Comparison of ENCODE assay signal across 18 cellular contexts in the genomic region with DNA sequence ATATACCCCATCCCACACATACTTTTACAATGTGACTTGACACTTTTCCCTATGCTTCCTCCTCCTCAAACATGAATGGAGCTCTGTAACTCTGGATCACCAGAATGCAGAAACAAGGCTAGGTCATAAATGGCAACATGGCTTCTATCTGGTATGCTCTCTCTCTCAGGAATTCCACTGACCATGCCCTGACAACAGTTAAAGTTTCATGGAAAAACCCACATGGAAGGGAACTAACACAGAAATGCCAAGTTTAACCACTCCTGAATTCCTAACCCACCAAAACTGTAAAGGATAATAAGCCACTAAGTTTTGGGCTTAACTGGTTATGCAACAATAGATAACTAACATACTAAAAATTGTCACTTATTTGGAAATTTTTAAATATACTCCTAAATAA. TPM values are rescaled to one million over a fixed set of nuclear protein-coding genes. Genes with fewer than 3 reads are reported as not detected.
A peak's percentile ranks its signal among the peaks of the same experiment; 100 is the strongest.
DNase-seq lines count a peak whose midpoint lies in the region; ATAC-seq and TF ChIP-seq lines count a peak whose summit lies in the region.
"Had no signal": no experiment of that assay in that cellular context is flagged by ENCODE, and none has a peak within 500 bp of the region (broad histone marks: within the 10 kb centered on the region; RNA-seq: fewer than 3 reads in every experiment).

No MANE protein-coding gene starts in this region.

- no peak overlapping the region for H2BK15ac ChIP-seq in IMR-90 (ENCODE audit: low read depth, low read length)

- no peak for TF ChIP-seq RAD21 in IMR-90 (IDR thresholded peaks at IDR 0.05; ENCODE audit: low read length)

- H3K56ac ChIP-seq in IMR-90 (ENCODE audit: extremely low read depth, insufficient read depth, low read length) = no peak overlapping the region

- no peak overlapping the region for H4K8ac ChIP-seq in IMR-90 (ENCODE audit: low read depth in 2 of 2, low read length in 2 of 2)

- peaks cover 18% of the 10 kb centered on the region for H3K79me2 ChIP-seq in smooth muscle cell (ENCODE audit: low read depth)

- no peaks in the 10 kb centered on the region; the same call in none of the 2 replicates for H3K9me1 ChIP-seq in IMR-90 (ENCODE audit: insufficient read depth, low read length)

- H3K9me3 ChIP-seq in IMR-90 (ENCODE audit: control insufficient read depth, insufficient read depth, low read length) (no peaks in the 10 kb centered on the region), smooth muscle cell (replicated peaks; ENCODE audit: low read depth) (no peaks in the 10 kb centered on the region)
- H3K9me3 ChIP-seq: BE2C had no signal

- no peak for TF ChIP-seq CTCF in IMR-90 (conservative IDR thresholded peaks at IDR 0.05; ENCODE audit: low read depth, low read length)
- no peak for TF ChIP-seq CTCF in fibroblast of villous mesenchyme (IDR thresholded peaks at IDR 0.05; ENCODE audit: insufficient read depth, low read depth, low read length)
- TF ChIP-seq CTCF in smooth muscle cell (IDR thresholded peaks at IDR 0.05; ENCODE audit: borderline replicate concordance, insufficient read depth, poor library complexity, severe bottlenecking) = no peak

- H3K4me3 ChIP-seq in IMR-90 (ENCODE audit: insufficient read depth, low read depth, low read length) (no peak overlapping the region), fibroblast of villous mesenchyme (ENCODE audit: low read depth, low read length) (no peak overlapping the region), smooth muscle cell (no peak overlapping the region)
- H3K4me3 ChIP-seq: GM23248, HAP-1, SK-N-MC had no signal

- H3K4ac ChIP-seq in IMR-90 (ENCODE audit: low read depth, low read length) = no peak overlapping the region

- H3K23ac ChIP-seq in IMR-90 (ENCODE audit: low read depth, low read length) = no peak overlapping the region

- no peak overlapping the region for H3K18ac ChIP-seq in IMR-90 (ENCODE audit: low read depth, low read length)

- H4K5ac ChIP-seq in IMR-90 (ENCODE audit: low read depth, low read length) = no peak overlapping the region

- ATAC-seq in IMR-90 (ENCODE audit: low read depth) = peak; percentile 27; the same call in 1 of the 2 replicates

- H3F3A ChIP-seq in smooth muscle cell (ENCODE audit: low read depth) = no peaks in the 10 kb centered on the region

- H3K27me3 ChIP-seq in IMR-90 (ENCODE audit: control insufficient read depth, insufficient read depth, low read length) (no peaks in the 10 kb centered on the region), smooth muscle cell (ENCODE audit: low read depth) (no peaks in the 10 kb centered on the region)
- H3K27me3 ChIP-seq: BE2C had no signal

- BruUV-seq in IMR-90 (replicated peaks; lab: Mats Ljungman, UMichigan) = no TSS peak

- intact Hi-C loops in IMR-90 (cut with micrococcal nuclease) = no loop called here

- H2BK120ac ChIP-seq in IMR-90 (ENCODE audit: low read depth, low read length) = no peak overlapping the region

- dilution Hi-C loops in IMR-90 (cut with HindIII; ENCODE audit: low sequenced_read_pairs, unreplicated experiment) = no loop called here

- no peak overlapping the region for H3K27ac ChIP-seq in IMR-90 (ENCODE audit: insufficient read depth, low read length)
- H3K27ac ChIP-seq in smooth muscle cell (ENCODE audit: low read depth) = no peak overlapping the region
- H3K27ac ChIP-seq: GM23248, SK-N-MC had no signal

- no peak for DNase-seq in IMR-90
- peak; percentile 67 for DNase-seq in astrocyte of the hippocampus (ENCODE audit: low read depth, low spot score)
- DNase-seq in fibroblast of villous mesenchyme (ENCODE audit: low read depth) = peak; percentile 57
- DNase-seq in smooth muscle cell (lab: John Stamatoyannopoulos, UW; ENCODE audit: unreplicated experiment) = no peak
- no peak for DNase-seq in stimulated activated CD4-positive, alpha-beta T cell treated with anti-CD3 and anti-CD28 coated beads, Interleukin-4, amount 100 ng/mL, for 24 hours
- no peak for DNase-seq in NCI-H1930 (lab: John Stamatoyannopoulos, UW)
- DNase-seq in stimulated activated naive CD4-positive, alpha-beta T cell treated with Interleukin-2 at 50 U/mL for 16 hours (lab: John Stamatoyannopoulos, UW) = no peak
- DNase-seq: BE2C; CD4-positive, CD25-positive, alpha-beta regulatory T cell; COR-L47; DMS 273 treated with DMSO at 0.1 percent for 48 hours; GDM1; GM23248; NCI-H1105; NCI-H1694; Right ventricle myocardium superior had no signal

- H3K14ac ChIP-seq in IMR-90 (replicated peaks; ENCODE audit: low read depth, low read length) = no peak overlapping the region

- POLR2A ChIA-PET in IMR-90 (lab: Charles Lee; ENCODE audit: unreplicated experiment) = no interaction called here

- no peak overlapping the region for H2AK5ac ChIP-seq in IMR-90 (ENCODE audit: low read depth, low read length)

- in situ Hi-C loops in IMR-90 (cut with MboI; ENCODE audit: low sequenced_read_pairs) = no loop called here

- no peak overlapping the region for H2AK9ac ChIP-seq in IMR-90 (replicated peaks; ENCODE audit: low read depth, low read length, poor library complexity)

- peaks cover under 1% of the 10 kb centered on the region; the same call in 1 of the 2 replicates for H3K4me1 ChIP-seq in IMR-90 (ENCODE audit: control insufficient read depth, insufficient read depth, low read length)
- no peaks in the 10 kb centered on the region for H3K4me1 ChIP-seq in smooth muscle cell (ENCODE audit: low read depth)
- H3K4me1 ChIP-seq: BE2C had no signal

- peaks cover 18% of the 10 kb centered on the region for H4K20me1 ChIP-seq in IMR-90 (ENCODE audit: insufficient read depth, low read length)
- H4K20me1 ChIP-seq in smooth muscle cell (ENCODE audit: low read depth) = peaks cover 38% of the 10 kb centered on the region

- no peak overlapping the region for H3K4me2 ChIP-seq in IMR-90 (ENCODE audit: low read depth, low read length)
- no peak overlapping the region for H3K4me2 ChIP-seq in smooth muscle cell

- H2AFZ ChIP-seq in IMR-90 (replicated peaks; ENCODE audit: low read length, poor library complexity) (no peak overlapping the region), smooth muscle cell (ENCODE audit: low read depth) (no peak overlapping the region)
- H2AFZ ChIP-seq: GM23248 had no signal

- no peak overlapping the region for H4K91ac ChIP-seq in IMR-90 (ENCODE audit: insufficient read depth, low read depth, low read length)

- no peak overlapping the region for H3K9ac ChIP-seq in IMR-90 (ENCODE audit: low read depth, low read length)
- no peak overlapping the region for H3K9ac ChIP-seq in smooth muscle cell (ENCODE audit: low read depth)
- H3K9ac ChIP-seq: GM23248 had no signal

- H3K79me1 ChIP-seq in IMR-90 (ENCODE audit: low read depth in 1 of 2, low read length in 2 of 2) = peaks cover 14 to 30% of the 10 kb centered on the region in 2 experiments

- H2BK5ac ChIP-seq in IMR-90 (ENCODE audit: low read depth, low read length, poor library complexity, severe bottlenecking) = no peak overlapping the region

- CTCF ChIA-PET in IMR-90 (lab: Yijun Ruan, JAX) = no interaction called here

- no peak for TF ChIP-seq POLR2A in IMR-90 (IDR thresholded peaks at IDR 0.05; ENCODE audit: low read depth, low read length)

- H3K36me3 ChIP-seq in IMR-90 (ENCODE audit: control insufficient read depth, insufficient read depth, low read length) (no peaks in the 10 kb centered on the region), smooth muscle cell (ENCODE audit: low read depth) (no peaks in the 10 kb centered on the region)
- H3K36me3 ChIP-seq: BE2C had no signal

- H2BK20ac ChIP-seq in IMR-90 (ENCODE audit: low read depth, low read length) = no peak overlapping the region

TF ChIP-seq in IMR-90, 13 proteins besides CTCF, POLR2A, EP300 and RAD21:
- TF ChIP-seq SMC3 (IDR thresholded peaks at IDR 0.05; ENCODE audit: low read depth, low read length) (no peak), CHD1 (IDR thresholded peaks at IDR 0.05; ENCODE audit: low read depth, low read length) (no peak), RCOR1 (IDR thresholded peaks at IDR 0.05; ENCODE audit: insufficient replicate concordance, low read length) (no peak), CEBPB (IDR thresholded peaks at IDR 0.05; ENCODE audit: low read depth, low read length) (no peak), FOS (IDR thresholded peaks at IDR 0.05; ENCODE audit: low read depth, low read length) (no peak), RFX5 (IDR thresholded peaks at IDR 0.05; ENCODE audit: low read depth, low read length) (no peak), MXI1 (IDR thresholded peaks at IDR 0.05; ENCODE audit: borderline replicate concordance, low read depth, low read length) (no peak)
- TF ChIP-seq, protein P1, sequence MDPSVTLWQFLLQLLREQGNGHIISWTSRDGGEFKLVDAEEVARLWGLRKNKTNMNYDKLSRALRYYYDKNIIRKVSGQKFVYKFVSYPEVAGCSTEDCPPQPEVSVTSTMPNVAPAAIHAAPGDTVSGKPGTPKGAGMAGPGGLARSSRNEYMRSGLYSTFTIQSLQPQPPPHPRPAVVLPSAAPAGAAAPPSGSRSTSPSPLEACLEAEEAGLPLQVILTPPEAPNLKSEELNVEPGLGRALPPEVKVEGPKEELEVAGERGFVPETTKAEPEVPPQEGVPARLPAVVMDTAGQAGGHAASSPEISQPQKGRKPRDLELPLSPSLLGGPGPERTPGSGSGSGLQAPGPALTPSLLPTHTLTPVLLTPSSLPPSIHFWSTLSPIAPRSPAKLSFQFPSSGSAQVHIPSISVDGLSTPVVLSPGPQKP (IDR thresholded peaks at IDR 0.05; ENCODE audit: borderline replicate concordance, low read depth, low read length) = no peak

RNA-seq across cellular contexts. Expression of gene MYO9A, which starts 19.9 kb away (rescaled TPM):
- total RNA-seq in IMR-90 (2012; rRNA removed) (49.2 and 49.5 TPM in 2 replicates), fibroblast of villous mesenchyme (47.4 and 51.8 TPM in 2 replicates), smooth muscle cell (36.9 and 41.9 TPM in 2 replicates)
- polyA plus RNA-seq in IMR-90 (2012; rRNA removed) (6.0 and 7.9 TPM in 2 replicates), smooth muscle cell (10.7 and 15.0 TPM in 2 replicates)
- polyA plus RNA-seq in IMR-90 (2012; cell fraction: cytosol; rRNA removed) = 1.8 and 6.6 TPM in 2 replicates
- polyA plus RNA-seq in IMR-90 (2012; cell fraction: nucleus; rRNA removed; ENCODE audit: low replicate concordance) = 3.0 and 16.0 TPM in 2 replicates

RNA-seq across cellular contexts. Expression of gene SENP8, which starts 20.1 kb away (rescaled TPM):
- total RNA-seq in IMR-90 (2012; rRNA removed) (2.9 and 3.1 TPM in 2 replicates), fibroblast of villous mesenchyme (1.3 and 2.6 TPM in 2 replicates), smooth muscle cell (1.0 and 4.0 TPM in 2 replicates)
- polyA plus RNA-seq in IMR-90 (2012; rRNA removed) (1.6 and 1.9 TPM in 2 replicates), smooth muscle cell (2.3 and 2.8 TPM in 2 replicates)
- 0.38 and 0.51 TPM in 2 replicates for polyA plus RNA-seq in IMR-90 (2012; cell fraction: cytosol; rRNA removed)
- 0.22 and 1.3 TPM in 2 replicates for polyA plus RNA-seq in IMR-90 (2012; cell fraction: nucleus; rRNA removed; ENCODE audit: low replicate concordance)

Comparison
In these comparisons a context has a peak if more than half of its experiments do, and no peak if none do; other contexts are left out.
1. DNase-seq: peak in astrocyte of the hippocampus (single experiment) and fibroblast of villous mesenchyme (single experiment); none in IMR-90 (single experiment), smooth muscle cell (single experiment), stimulated activated CD4-positive, alpha-beta T cell treated with anti-CD3 and anti-CD28 coated beads, Interleukin-4, amount 100 ng/mL, for 24 hours (single experiment), NCI-H1930 (0 of 2) and stimulated activated naive CD4-positive, alpha-beta T cell treated with Interleukin-2 at 50 U/mL for 16 hours (single experiment).